30 cellular contexts compared by ENCODE assay signal in the genomic region with DNA sequence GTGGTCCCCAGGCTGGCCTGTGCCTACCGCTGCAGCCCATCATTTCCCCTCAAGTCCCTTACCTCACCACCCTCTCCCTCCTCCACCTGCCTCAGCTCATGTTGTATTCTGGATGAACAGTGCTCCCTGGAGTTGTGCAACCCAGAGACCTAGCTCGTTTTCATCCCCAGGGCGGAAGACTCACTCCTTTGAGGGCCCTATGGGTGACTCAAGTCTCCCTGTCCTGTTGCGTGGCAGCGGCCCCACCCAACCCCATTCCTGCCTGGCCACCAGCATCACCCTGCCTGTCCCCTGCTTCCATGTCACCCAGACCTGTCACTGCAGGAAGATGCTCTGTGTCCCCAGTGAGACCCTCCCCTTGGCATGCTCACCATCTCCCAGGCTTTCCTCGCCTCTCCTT. TPM values are rescaled to one million over a fixed set of nuclear protein-coding genes. Genes with fewer than 3 reads are reported as not detected.
"Had no signal": no experiment of that assay in that cellular context is flagged by ENCODE, and none has a peak within 500 bp of the region (broad histone marks: within the 10 kb centered on the region; RNA-seq: fewer than 3 reads in every experiment).

No MANE protein-coding gene starts in this region.

- H3K36me3 ChIP-seq: SJSA1 had no signal

- H3K27ac ChIP-seq: SJSA1 had no signal

- H3K4me3 ChIP-seq: SJSA1 had no signal

- H3K9me3 ChIP-seq: SJSA1 had no signal

- DNase-seq: activated CD4-positive, alpha-beta T cell treated with anti-CD3 and anti-CD28 coated beads for 48 hours; activated CD4-positive, alpha-beta T cell treated with anti-CD3 and anti-CD28 coated beads, Interleukin-2, amount 50 U/mL, for 4 hours; activated CD4-positive, CD25-positive, alpha-beta regulatory T cell treated with anti-CD3 and anti-CD28 coated beads, Interleukin-2, amount 50 U/mL, for 72 hours; activated CD8-positive, alpha-beta memory T cell treated with anti-CD3 and anti-CD28 coated beads, Interleukin-2, amount 10 ng/mL, durations not matched to agents 7 days and 5 days; activated effector memory CD4-positive, alpha-beta T cell treated with Interleukin-2 at 50 U/mL for 16 hours; activated naive CD4-positive, alpha-beta T cell; activated T-cell treated with anti-CD3 and anti-CD28 coated beads, Interleukin-2, amount 50 U/mL, for 24 hours; KG1; NCI-H1092; NCI-H1417; NCI-H2029; NCI-H2107; NCI-H2171 treated with DMSO at 0.1 percent for 48 hours; NCI-H226; NCI-H510A treated with DMSO at 0.1 percent for 48 hours; NCI-H69; NK-92 treated with Interleukin-12 subunit alpha and Interleukin-12 subunit beta, amount 100 ng/mL, for 24 hours; OCI-M1; RPMI8226; SHP77; SW 1271 had no signal

- ATAC-seq: activated CD8-positive, alpha-beta memory T cell treated with anti-CD3 and anti-CD28 coated beads, Interleukin-2, amount 10 ng/mL, durations not matched to agents 7 days and 5 days; Panc1; SK-N-SH treated with all-trans-retinoic acid at 6 μM for 48 hours; WTC11 had no signal

RNA-seq across cellular contexts. Expression of gene ALOX12B, which starts 3.3 kb away (rescaled TPM):
- total RNA-seq: aorta; M059J; SJSA1; T-helper 1 cell treated with Interleukin-12 subunit alpha and Interleukin-12 subunit beta and Interleukin-4 antibody, amounts not matched to agents 30 ng/mL and 1 ng/mL, for 36 hours had no signal

RNA-seq across cellular contexts. Expression of gene ALOXE3, which starts 34.1 kb away (rescaled TPM):
- total RNA-seq: activated CD8-positive, alpha-beta memory T cell treated with anti-CD3 and anti-CD28 coated beads, Interleukin-2, amount 10 ng/mL, durations not matched to agents 7 days and 5 days; activated T-helper 1 cell treated with anti-CD3 and anti-CD28 coated beads, Interleukin-12 subunit alpha, Interleukin-12 subunit beta, Interleukin-2, Interleukin-4 antibody, amounts not matched to agents 30 ng/mL and 10 ng/mL and 1 ng/mL, durations not matched to agents 14 hours and 24 hours and 36 hours; aorta; LHCN-M2; SJSA1; T-helper 1 cell treated with Interleukin-12 subunit alpha and Interleukin-12 subunit beta and Interleukin-4 antibody, amounts not matched to agents 30 ng/mL and 1 ng/mL, for 36 hours had no signal
- polyA plus RNA-seq: aorta had no signal

RNA-seq across cellular contexts. Expression of gene HES7, which starts 39.7 kb away (rescaled TPM):
- total RNA-seq: SJSA1 had no signal

RNA-seq across cellular contexts. Expression of gene ALOX15B, which starts 45.4 kb away (rescaled TPM):
- total RNA-seq: activated CD8-positive, alpha-beta memory T cell treated with anti-CD3 and anti-CD28 coated beads, Interleukin-2, amount 10 ng/mL, durations not matched to agents 7 days and 5 days; activated T-helper 1 cell treated with anti-CD3 and anti-CD28 coated beads, Interleukin-12 subunit alpha, Interleukin-12 subunit beta, Interleukin-2, Interleukin-4 antibody, amounts not matched to agents 30 ng/mL and 10 ng/mL and 1 ng/mL, durations not matched to agents 14 hours and 24 hours and 36 hours; M059J; SJSA1; T-helper 1 cell treated with Interleukin-12 subunit alpha and Interleukin-12 subunit beta and Interleukin-4 antibody, amounts not matched to agents 30 ng/mL and 1 ng/mL, for 36 hours had no signal
